Comparison of ENCODE assay signal across 20 cellular contexts in genomic region chr22:36225333-36225922, GRCh38. TPM values are rescaled to one million over a fixed set of nuclear protein-coding genes. Genes with fewer than 3 reads are reported as not detected.
"Had no signal": no experiment of that assay in that cellular context is flagged by ENCODE, and none has a peak within 500 bp of the region (broad histone marks: within the 10 kb centered on the region; RNA-seq: fewer than 3 reads in every experiment).

No MANE protein-coding gene starts in this region.

- H3K9me3 Mint-ChIP-seq: endodermal cell; naive thymus-derived CD8-positive, alpha-beta T cell; stimulated activated naive CD8-positive, alpha-beta T cell treated with anti-CD3 and anti-CD28 coated beads, Interleukin-15, amount 100 ng/mL, for 72 hours had no signal

- H3K4me1 ChIP-seq: colonic mucosa, testis had no signal

- H3K36me3 ChIP-seq: colonic mucosa had no signal

- H3K27ac Mint-ChIP-seq: endodermal cell had no signal

- H3K4me3 ChIP-seq: colonic mucosa, skin epidermis, testis, tibial nerve, upper lobe of right lung had no signal

- ATAC-seq: naive thymus-derived CD8-positive, alpha-beta T cell; upper lobe of right lung had no signal

- H3K27ac ChIP-seq: colonic mucosa, skin epidermis, testis, tibial nerve, upper lobe of right lung had no signal

- H3K9me3 ChIP-seq: colonic mucosa, testis, tibial nerve, upper lobe of right lung had no signal

- H3K4me3 Mint-ChIP-seq: endodermal cell; naive thymus-derived CD8-positive, alpha-beta T cell; stimulated activated naive CD8-positive, alpha-beta T cell treated with anti-CD3 and anti-CD28 coated beads, Interleukin-15, amount 100 ng/mL, for 72 hours had no signal

- DNase-seq: colonic mucosa; effector CD4-positive, alpha-beta T cell; endodermal cell; erythroblast; foreskin melanocyte; head of caudate nucleus; hippocampal formation; kidney glomerular epithelial cell; mesendoderm; naive thymus-derived CD8-positive, alpha-beta T cell; posterior cingulate gyrus; stimulated activated CD4-positive, alpha-beta T cell treated with anti-CD3 and anti-CD28 coated beads, Interleukin-12 subunit alpha, Interleukin-12 subunit beta, amount 100 ng/mL, for 4 hours; stimulated activated naive CD8-positive, alpha-beta T cell treated with anti-CD3 and anti-CD28 coated beads, Interleukin-15, amount 100 ng/mL, for 72 hours; testis; upper lobe of right lung had no signal

- H3K27me3 ChIP-seq: colonic mucosa, testis, tibial nerve, upper lobe of right lung had no signal

- FAIRE-seq: endothelial cell of umbilical vein had no signal

RNA-seq across cellular contexts. Expression of gene APOL2, which starts 13.9 kb away (rescaled TPM):
- polyA plus RNA-seq: neural cell had no signal

RNA-seq across cellular contexts. Expression of gene APOL4, which starts 23.8 kb away (rescaled TPM):
- total RNA-seq: endodermal cell; naive thymus-derived CD8-positive, alpha-beta T cell; osteocyte had no signal
- polyA plus RNA-seq: naive thymus-derived CD8-positive, alpha-beta T cell; neural cell had no signal

RNA-seq across cellular contexts. Expression of gene APOL1, which starts 27.5 kb away (rescaled TPM):
- polyA plus RNA-seq: neural cell had no signal
